ENCODE assay signal across 23 cellular contexts in the genomic region with DNA sequence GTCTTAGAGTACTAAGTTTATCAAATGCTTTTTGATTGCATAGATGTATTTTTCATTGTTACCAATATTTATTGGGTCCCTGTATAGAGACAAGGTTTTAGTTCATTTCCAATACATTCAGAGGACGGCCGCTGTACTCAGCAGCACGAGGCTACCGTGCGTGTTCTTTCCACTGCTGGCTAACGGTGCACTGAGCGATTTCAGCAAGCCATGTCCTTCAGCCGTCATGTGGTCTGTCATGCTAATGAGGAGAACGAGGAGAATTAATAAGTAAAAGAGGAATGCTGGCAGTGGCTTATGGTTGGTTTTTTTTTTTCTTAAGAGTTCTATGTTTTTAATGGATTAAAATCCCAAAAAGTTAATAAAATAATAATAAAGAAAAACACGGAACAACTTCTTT.
"Had no signal": no experiment of that assay in that cellular context is flagged by ENCODE, and none has a peak within 500 bp of the region (broad histone marks: within the 10 kb centered on the region; RNA-seq: fewer than 3 reads in every experiment).

No MANE protein-coding gene starts in this region.

- H3K9me3 Mint-ChIP-seq: activated CD4-positive, alpha-beta T cell treated with anti-CD3 and anti-CD28 coated beads, Interleukin-2, amount 10 ng/mL, durations not matched to agents 7 days and 5 days; activated naive CD4-positive, alpha-beta T cell treated with anti-CD3 and anti-CD28 coated beads for 36 hours; activated T-cell treated with anti-CD3 and anti-CD28 coated beads, Interleukin-2, amount 50 U/mL, for 24 hours; natural killer cell; stimulated activated effector memory CD8-positive, alpha-beta T cell treated with anti-CD3 and anti-CD28 coated beads, Interleukin-12 subunit alpha, Interleukin-12 subunit beta, amount 100 ng/mL, for 72 hours had no signal

- H3K27me3 ChIP-seq: esophagus squamous epithelium, hepatocyte, neutrophil, pancreas, stomach, upper lobe of left lung had no signal

- H3K27ac ChIP-seq: hepatocyte, neutrophil, pancreas, stomach, thoracic aorta, upper lobe of left lung had no signal

- H3K9me3 ChIP-seq: neutrophil, pancreas, thoracic aorta, upper lobe of left lung had no signal

- H3K4me3 ChIP-seq: esophagus squamous epithelium, hepatocyte, pancreas, smooth muscle cell, stomach, thoracic aorta, upper lobe of left lung had no signal

- ATAC-seq: activated CD8-positive, alpha-beta T cell treated with anti-CD3 and anti-CD28 coated beads, Interleukin-2, amount 10 ng/mL, durations not matched to agents 7 days and 5 days; natural killer cell; sciatic nerve; SK-N-SH treated with all-trans-retinoic acid at 6 μM for 48 hours had no signal

- H3K27me3 Mint-ChIP-seq: activated CD4-positive, alpha-beta T cell treated with anti-CD3 and anti-CD28 coated beads, Interleukin-2, amount 10 ng/mL, durations not matched to agents 7 days and 5 days; activated T-cell treated with anti-CD3 and anti-CD28 coated beads, Interleukin-2, amount 50 U/mL, for 24 hours had no signal

- H3K36me3 ChIP-seq: esophagus squamous epithelium, neutrophil, pancreas, stomach, thoracic aorta, upper lobe of left lung had no signal

- H3K36me3 Mint-ChIP-seq: natural killer cell; stimulated activated effector memory CD8-positive, alpha-beta T cell treated with anti-CD3 and anti-CD28 coated beads, Interleukin-12 subunit alpha, Interleukin-12 subunit beta, amount 100 ng/mL, for 72 hours had no signal

- H3K27ac Mint-ChIP-seq: activated CD4-positive, alpha-beta T cell treated with anti-CD3 and anti-CD28 coated beads, Interleukin-2, amount 10 ng/mL, durations not matched to agents 7 days and 5 days; activated CD8-positive, alpha-beta T cell treated with anti-CD3 and anti-CD28 coated beads, Interleukin-2, amount 10 ng/mL, durations not matched to agents 7 days and 5 days; activated T-cell treated with anti-CD3 and anti-CD28 coated beads, Interleukin-2, amount 50 U/mL, for 24 hours; stimulated activated effector memory CD8-positive, alpha-beta T cell treated with anti-CD3 and anti-CD28 coated beads, Interleukin-12 subunit alpha, Interleukin-12 subunit beta, amount 100 ng/mL, for 72 hours had no signal

- DNase-seq: activated CD4-positive, alpha-beta T cell treated with anti-CD3 and anti-CD28 coated beads, Interleukin-2, amount 10 ng/mL, durations not matched to agents 7 days and 5 days; activated CD8-positive, alpha-beta T cell treated with anti-CD3 and anti-CD28 coated beads, Interleukin-2, amount 10 ng/mL, durations not matched to agents 7 days and 5 days; activated naive CD4-positive, alpha-beta T cell treated with anti-CD3 and anti-CD28 coated beads for 36 hours; activated T-cell treated with anti-CD3 and anti-CD28 coated beads, Interleukin-2, amount 50 U/mL, for 24 hours; cerebellar nuclear complex; effector CD4-positive, alpha-beta T cell; esophagus squamous epithelium; left ventricle myocardium superior; mesendoderm; natural killer cell; pancreas; stimulated activated CD4-positive, alpha-beta T cell treated with anti-CD3 and anti-CD28 coated beads, Interleukin-4, amount 100 ng/mL, for 24 hours; stomach; T-helper 1 cell; T1000; upper lobe of left lung had no signal

- H3K4me3 Mint-ChIP-seq: activated CD4-positive, alpha-beta T cell treated with anti-CD3 and anti-CD28 coated beads, Interleukin-2, amount 10 ng/mL, durations not matched to agents 7 days and 5 days; activated CD8-positive, alpha-beta T cell treated with anti-CD3 and anti-CD28 coated beads, Interleukin-2, amount 10 ng/mL, durations not matched to agents 7 days and 5 days; activated naive CD4-positive, alpha-beta T cell treated with anti-CD3 and anti-CD28 coated beads for 36 hours; activated T-cell treated with anti-CD3 and anti-CD28 coated beads, Interleukin-2, amount 50 U/mL, for 24 hours; natural killer cell; stimulated activated effector memory CD8-positive, alpha-beta T cell treated with anti-CD3 and anti-CD28 coated beads, Interleukin-12 subunit alpha, Interleukin-12 subunit beta, amount 100 ng/mL, for 72 hours had no signal
